In the genomic region with DNA sequence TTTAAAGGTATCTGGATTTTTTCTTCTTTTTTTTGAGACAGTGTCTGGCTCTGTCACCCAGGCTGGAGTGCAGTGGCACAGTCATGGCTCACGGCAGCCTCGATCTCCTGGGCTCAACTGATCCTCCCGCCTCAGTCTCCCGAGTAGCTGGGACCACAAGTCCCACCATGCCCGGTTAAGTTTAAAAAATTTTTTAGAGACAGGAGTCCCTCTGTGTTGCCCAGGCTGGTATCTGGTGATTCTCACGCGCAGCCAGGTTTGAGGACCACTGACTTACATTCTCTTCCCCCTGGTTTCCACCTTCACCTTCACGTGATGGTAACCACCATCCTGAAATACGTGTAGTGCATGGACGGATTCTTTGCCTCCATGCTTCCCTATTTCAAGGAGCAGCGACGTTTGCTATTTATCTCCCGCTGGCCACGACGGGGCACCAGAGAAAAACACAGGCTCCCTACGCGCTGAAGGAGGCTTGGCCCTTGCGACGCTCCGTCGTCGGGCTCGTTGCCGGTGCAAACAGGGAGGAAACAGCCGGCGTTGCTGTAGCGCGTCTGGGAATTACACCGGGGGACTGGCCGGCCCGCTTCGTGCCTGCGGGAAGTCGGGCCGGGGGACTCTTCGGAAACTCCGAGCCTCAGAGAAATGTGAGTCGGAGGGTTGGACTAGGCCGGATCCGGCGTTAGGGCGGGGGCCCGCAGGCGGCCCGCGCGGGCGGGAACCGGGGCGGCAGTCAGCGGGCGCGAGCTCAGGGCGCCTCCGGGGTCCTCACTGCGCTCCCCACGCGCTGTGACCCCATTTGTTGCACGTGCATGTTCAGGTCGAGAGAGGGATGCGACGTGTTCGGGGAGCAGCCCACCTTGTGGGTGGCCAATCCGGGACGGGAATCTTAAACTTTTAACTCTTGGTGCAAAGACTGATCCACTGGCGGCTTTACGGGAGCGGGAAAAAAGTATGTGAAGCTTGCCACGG, we compare ENCODE assay signal across 8 cellular contexts. TPM values are rescaled to one million over a fixed set of nuclear protein-coding genes. Genes with fewer than 3 reads are reported as not detected.
DNase-seq lines count a peak whose midpoint lies in the region; ATAC-seq, FAIRE-seq and TF ChIP-seq lines count a peak whose summit lies in the region.

A gene with protein sequence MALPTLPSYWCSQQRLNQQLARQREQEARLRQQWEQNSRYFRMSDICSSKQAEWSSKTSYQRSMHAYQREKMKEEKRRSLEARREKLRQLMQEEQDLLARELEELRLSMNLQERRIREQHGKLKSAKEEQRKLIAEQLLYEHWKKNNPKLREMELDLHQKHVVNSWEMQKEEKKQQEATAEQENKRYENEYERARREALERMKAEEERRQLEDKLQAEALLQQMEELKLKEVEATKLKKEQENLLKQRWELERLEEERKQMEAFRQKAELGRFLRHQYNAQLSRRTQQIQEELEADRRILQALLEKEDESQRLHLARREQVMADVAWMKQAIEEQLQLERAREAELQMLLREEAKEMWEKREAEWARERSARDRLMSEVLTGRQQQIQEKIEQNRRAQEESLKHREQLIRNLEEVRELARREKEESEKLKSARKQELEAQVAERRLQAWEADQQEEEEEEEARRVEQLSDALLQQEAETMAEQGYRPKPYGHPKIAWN (plus strand): TSS at position 492 of the 969 bp plus-strand sequence. CDS start 2,753 bp downstream, outside the sequence.

- peaks cover 4 to 21% of the 10 kb centered on the region in 2 experiments for H3K36me3 ChIP-seq in HepG2 (replicated peaks in 1 of 2; ENCODE audit: control insufficient read depth in 1 of 2, insufficient read depth in 2 of 2, low read length in 2 of 2)

- no peaks in the 10 kb centered on the region for H4K20me1 ChIP-seq in HepG2 (ENCODE audit: insufficient read depth, low read length)

- in situ Hi-C loops in HepG2 (cut with HindIII; ENCODE audit: extremely low pct_ligation_motif_present, low pct_unique_long_range_greater_than_20kb), result no loop called here

- no peaks in the 10 kb centered on the region; a peak in 1 of 5 replicates for H3K27me3 ChIP-seq in HepG2 (ENCODE audit: control insufficient read depth in 1 of 2, insufficient read depth in 2 of 2, low read length in 2 of 2)

- H3K79me2 ChIP-seq in HepG2 (ENCODE audit: insufficient read depth, low read length), result peaks cover 18% of the 10 kb centered on the region

- DNase-seq in AG08396 (ENCODE audit: low spot score) (peak; percentile 93), NCI-H69 (lab: John Stamatoyannopoulos, UW) (peak; percentile 93), dermis blood vessel endothelial cell (peak; percentile 96), HepG2 (ENCODE audit: low spot score) (peak; percentile 73)
- DNase-seq in activated CD4-positive, alpha-beta T cell treated with anti-CD3 and anti-CD28 coated beads, Interleukin-2, amount 50 U/mL, for 24 hours (ENCODE audit: low read depth in 1 of 2, low spot score in 1 of 2), result peak; percentile 49 to 59
- peak; percentile 63 to 64 for DNase-seq in stimulated activated CD4-positive, alpha-beta T cell treated with anti-CD3 and anti-CD28 coated beads, Interleukin-2, amount 100 ng/mL, for 48 hours

- POLR2A ChIA-PET in HepG2 (lab: Yijun Ruan, JAX), result interaction anchor here (0.6 to 2.0 kb wide), 6 partner anchors 9 to 224 kb away, joined by 3 to 6 read pairs (median 4); no protein-coding TSS in a partner anchor

- H3K4me1 ChIP-seq in HepG2 (ENCODE audit: insufficient read depth, low read length), result peaks cover 49% of the 10 kb centered on the region

- peak within 1 kb of the TSS; percentile 74 for H3K27ac ChIP-seq in HepG2 (ENCODE audit: extremely low read length, insufficient read depth, low read length)

- BruUV-seq in HepG2 (replicated peaks; lab: Mats Ljungman, UMichigan), result TSS peak; percentile 61

- peak within 1 kb of the TSS; percentile 83 for H3K9ac ChIP-seq in HepG2 (ENCODE audit: insufficient read depth, low read depth, low read length)

- no peaks in the 10 kb centered on the region for H3K9me3 ChIP-seq in HepG2 (ENCODE audit: low read length)

- H3K4me3 ChIP-seq in HepG2 (replicated peaks in 1 of 3; ENCODE audit: insufficient read depth in 1 of 3, low read depth in 2 of 3, low read length in 3 of 3), result peak within 1 kb of the TSS; percentile 68 to 81 (median 76)

- peak within 1 kb of the TSS; percentile 96 for H3K4me2 ChIP-seq in HepG2 (ENCODE audit: low read depth, low read length)

- peak; percentile 64 to 69 for TF ChIP-seq POLR2A in HepG2 (IDR thresholded peaks at IDR 0.05; ENCODE audit: insufficient read depth in 1 of 2, low read depth in 2 of 2, low read length in 2 of 2)

- peak; percentile 81 for TF ChIP-seq CTCF in HepG2 (CRISPR knock-in tag; IDR thresholded peaks at IDR 0.05)

- WGBS in HepG2 (ENCODE audit: low lambda C conversion rate), result 3% methylated on average over 29 of the region's 69 CpGs

- intact Hi-C loops in HepG2 (cut with micrococcal nuclease; ENCODE audit: unreplicated experiment), result no loop called here

- FAIRE-seq in HepG2 (lab: Jason Lieb, UNC), result peak; percentile 87

- CTCF ChIA-PET in HepG2 (lab: Yijun Ruan, JAX; ENCODE audit: low intra/inter-chr PET ratio, low total read pairs), result interaction anchor here (1.1 kb wide), 1 partner anchor 95 kb away, joined by 3 read pairs; no protein-coding TSS in a partner anchor

- TF ChIP-seq EP300 in HepG2 (IDR thresholded peaks at IDR 0.05; ENCODE audit: low read depth in 2 of 2, low read length in 2 of 2) (no peak), HepG2 (CRISPR knock-in tag; IDR thresholded peaks at IDR 0.05; ENCODE audit: borderline replicate concordance) (0 out of 2 replicates have a peak, but pooled peaks have one; percentile 43)

- H2AFZ ChIP-seq in HepG2 (ENCODE audit: low read length), result peak within 1 kb of the TSS; percentile 96

- ATAC-seq in GM19023 (IDR thresholded peaks at IDR 0.05; ENCODE audit: unreplicated experiment) (peak; percentile 70), HG03457 (IDR thresholded peaks at IDR 0.05; ENCODE audit: unreplicated experiment) (peak; percentile 53), HepG2 (peak; percentile 89)

- TF ChIP-seq RAD21 in HepG2 (CRISPR knock-in tag; IDR thresholded peaks at IDR 0.05), result peak; percentile 33; the same call in 1 of the 2 replicates

TF ChIP-seq in HepG2, 621 proteins besides CTCF, POLR2A, EP300 and RAD21 (continues in another document):
- no peak for TF ChIP-seq HDAC6 (IDR thresholded peaks at IDR 0.05; ENCODE audit: low read depth, low read length)
- TF ChIP-seq CBX1 (IDR thresholded peaks at IDR 0.05; ENCODE audit: low read depth), result no peak
- peak; percentile 76; the same call in 1 of the 2 replicates for TF ChIP-seq ZNF607 (CRISPR knock-in tag; IDR thresholded peaks at IDR 0.05; ENCODE audit: borderline replicate concordance)
- TF ChIP-seq HOXD1 (CRISPR knock-in tag; IDR thresholded peaks at IDR 0.05), result no peak
- TF ChIP-seq TOPORS (CRISPR knock-in tag; IDR thresholded peaks at IDR 0.05), result no peak; the same call in 1 of the 2 replicates
- TF ChIP-seq ARID2 (CRISPR knock-in tag; IDR thresholded peaks at IDR 0.05; ENCODE audit: borderline replicate concordance), result peak; percentile 85; the same call in 1 of the 2 replicates
- TF ChIP-seq, protein P1, sequence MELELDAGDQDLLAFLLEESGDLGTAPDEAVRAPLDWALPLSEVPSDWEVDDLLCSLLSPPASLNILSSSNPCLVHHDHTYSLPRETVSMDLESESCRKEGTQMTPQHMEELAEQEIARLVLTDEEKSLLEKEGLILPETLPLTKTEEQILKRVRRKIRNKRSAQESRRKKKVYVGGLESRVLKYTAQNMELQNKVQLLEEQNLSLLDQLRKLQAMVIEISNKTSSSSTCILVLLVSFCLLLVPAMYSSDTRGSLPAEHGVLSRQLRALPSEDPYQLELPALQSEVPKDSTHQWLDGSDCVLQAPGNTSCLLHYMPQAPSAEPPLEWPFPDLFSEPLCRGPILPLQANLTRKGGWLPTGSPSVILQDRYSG (CRISPR knock-in tag; IDR thresholded peaks at IDR 0.05), result no peak
- peak; percentile 91 for TF ChIP-seq ZFY (CRISPR knock-in tag; IDR thresholded peaks at IDR 0.05)
- TF ChIP-seq ZBTB3 (CRISPR knock-in tag; IDR thresholded peaks at IDR 0.05; ENCODE audit: borderline replicate concordance, low read depth), result no peak
- TF ChIP-seq, protein P2, sequence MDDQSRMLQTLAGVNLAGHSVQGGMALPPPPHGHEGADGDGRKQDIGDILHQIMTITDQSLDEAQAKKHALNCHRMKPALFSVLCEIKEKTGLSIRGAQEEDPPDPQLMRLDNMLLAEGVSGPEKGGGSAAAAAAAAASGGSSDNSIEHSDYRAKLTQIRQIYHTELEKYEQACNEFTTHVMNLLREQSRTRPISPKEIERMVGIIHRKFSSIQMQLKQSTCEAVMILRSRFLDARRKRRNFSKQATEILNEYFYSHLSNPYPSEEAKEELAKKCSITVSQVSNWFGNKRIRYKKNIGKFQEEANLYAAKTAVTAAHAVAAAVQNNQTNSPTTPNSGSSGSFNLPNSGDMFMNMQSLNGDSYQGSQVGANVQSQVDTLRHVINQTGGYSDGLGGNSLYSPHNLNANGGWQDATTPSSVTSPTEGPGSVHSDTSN (CRISPR knock-in tag; IDR thresholded peaks at IDR 0.05; ENCODE audit: borderline replicate concordance), result no peak
- TF ChIP-seq SSRP1 (CRISPR knock-in tag; IDR thresholded peaks at IDR 0.05), result no peak

RNA-seq across cellular contexts. Expression of the gene that starts here (rescaled TPM):
- total RNA-seq in dermis blood vessel endothelial cell, result 7.5 and 17.4 TPM in 2 replicates
- 10.4 and 12.2 TPM in 2 replicates for total RNA-seq in HepG2 (2016; rRNA removed; fragmentation: Illumina TruSeq; extraction: Trizol)
- 2.5 and 2.6 TPM in 2 replicates for total RNA-seq in HepG2 (2016; cell fraction: cytosol; rRNA removed; fragmentation: Illumina TruSeq; extraction: Trizol; ENCODE audit: low read depth)
- 8.5 and 11.7 TPM in 2 replicates for total RNA-seq in HepG2 (2016; cell fraction: insoluble cytoplasmic fraction; rRNA removed; fragmentation: Illumina TruSeq; extraction: Trizol)
- total RNA-seq in HepG2 (2016; cell fraction: membrane; rRNA removed; fragmentation: Illumina TruSeq; extraction: Trizol), result 5.2 and 5.6 TPM in 2 replicates
- 12.5 and 13.8 TPM in 2 replicates for total RNA-seq in HepG2 (2016; cell fraction: nucleus; rRNA removed; fragmentation: Illumina TruSeq; extraction: Trizol)
- polyA plus RNA-seq in HepG2 (2011; rRNA removed), result 6.3 and 6.7 TPM in 2 replicates
- 4.3 and 5.7 TPM in 2 replicates for polyA plus RNA-seq in HepG2 (2011; cell fraction: cytosol; rRNA removed)
- polyA plus RNA-seq in HepG2 (2011; cell fraction: nucleus; rRNA removed), result 32.3 and 36.3 TPM in 2 replicates
- 7.6 and 9.7 TPM in 2 replicates for polyA plus RNA-seq in HepG2 (2012)
- 1.2 and 1.4 TPM in 2 replicates for polyA plus RNA-seq in HepG2 (2016; cell fraction: cytosol; fragmentation: Illumina TruSeq; extraction: Trizol; ENCODE audit: low read depth)
- 11.8 and 12.5 TPM in 2 replicates for polyA plus RNA-seq in HepG2 (2016; cell fraction: insoluble cytoplasmic fraction; fragmentation: Illumina TruSeq; extraction: Trizol; ENCODE audit: low read depth)
- polyA plus RNA-seq in HepG2 (2016; cell fraction: membrane; fragmentation: Illumina TruSeq; extraction: Trizol; ENCODE audit: low read depth), result 3.1 and 3.4 TPM in 2 replicates
- polyA plus RNA-seq in HepG2 (2016; cell fraction: nucleus; fragmentation: Illumina TruSeq; extraction: Trizol; ENCODE audit: insufficient read depth, low read depth), result 29.5 and 29.6 TPM in 2 replicates
- 5.0 and 14.9 TPM in 2 replicates for polyA minus RNA-seq in HepG2 (2011; rRNA and poly(A)+ RNA removed; ENCODE audit: low replicate concordance)
- polyA minus RNA-seq in HepG2 (2011; cell fraction: cytosol; rRNA and poly(A)+ RNA removed), result 1.4 and 1.7 TPM in 2 replicates
- 11.3 and 11.8 TPM in 2 replicates for polyA minus RNA-seq in HepG2 (2011; cell fraction: nucleus; rRNA and poly(A)+ RNA removed)

Comparison
In these comparisons a context has a peak if more than half of its experiments do, and no peak if none do; other contexts are left out.
1. Peak in every context shown above with its lines: DNase-seq, ATAC-seq, H3K4me3 ChIP-seq and H3K27ac ChIP-seq.